Comparison of ENCODE assay signal across 8 cellular contexts in genomic region chr1:10692401-10693021, GRCh38.
DNase-seq lines count a peak whose midpoint lies in the region; ATAC-seq and TF ChIP-seq lines count a peak whose summit lies in the region.

No MANE protein-coding gene starts in this region.

- peaks cover 4 to 38% (median 23%) of the 10 kb centered on the region in 4 donors for H3K4me1 Mint-ChIP-seq in CD4-positive, CD25-positive, alpha-beta regulatory T cell
- H3K4me1 Mint-ChIP-seq in central memory CD8-positive, alpha-beta T cell, result peaks cover 47% of the 10 kb centered on the region
- peaks cover 20% of the 10 kb centered on the region for H3K4me1 Mint-ChIP-seq in neural crest cell

- 31 to 44% methylated on average over 10 to 13 of the region's 13 CpGs for WGBS in upper lobe of left lung, 2 donors

- peak overlapping the region; percentile 91 to 96 (median 93) for H3K4me3 Mint-ChIP-seq in CD4-positive, CD25-positive, alpha-beta regulatory T cell
- H3K4me3 Mint-ChIP-seq in central memory CD8-positive, alpha-beta T cell, result peak overlapping the region; percentile 79
- peak overlapping the region; percentile 69 for H3K4me3 Mint-ChIP-seq in neural crest cell

- no peaks in the 10 kb centered on the region for H3K9me3 Mint-ChIP-seq in CD4-positive, CD25-positive, alpha-beta regulatory T cell
- no peaks in the 10 kb centered on the region for H3K9me3 Mint-ChIP-seq in central memory CD8-positive, alpha-beta T cell
- H3K9me3 Mint-ChIP-seq in neural crest cell, result no peaks in the 10 kb centered on the region

- no peaks in the 10 kb centered on the region for H3K9me3 ChIP-seq in CD4-positive, CD25-positive, alpha-beta regulatory T cell (ENCODE audit: control insufficient read depth in 2 of 2, low read length in 2 of 2)
- no peaks in the 10 kb centered on the region for H3K9me3 ChIP-seq in upper lobe of left lung

- TF ChIP-seq POLR2A in upper lobe of left lung (IDR thresholded peaks at IDR 0.05), result no peak

- no peaks in the 10 kb centered on the region for H3K27me3 ChIP-seq in CD4-positive, CD25-positive, alpha-beta regulatory T cell (ENCODE audit: control insufficient read depth, insufficient read depth, low read length)
- H3K27me3 ChIP-seq in upper lobe of left lung, result no peaks in the 10 kb centered on the region

- H3K36me3 ChIP-seq in CD4-positive, CD25-positive, alpha-beta regulatory T cell (ENCODE audit: control insufficient read depth, insufficient read depth, low read length), result no peaks in the 10 kb centered on the region
- H3K36me3 ChIP-seq in upper lobe of left lung, result peaks cover 0 to 5% (median 1%) of the 10 kb centered on the region in 4 donors

- H3K27ac Mint-ChIP-seq in CD4-positive, CD25-positive, alpha-beta regulatory T cell, result peak overlapping the region; percentile 40 to 84 (median 83)
- H3K27ac Mint-ChIP-seq in central memory CD8-positive, alpha-beta T cell (ENCODE audit: low read depth), result peak overlapping the region; percentile 87
- no peak overlapping the region for H3K27ac Mint-ChIP-seq in neural crest cell (ENCODE audit: unreplicated experiment)

- no peak for TF ChIP-seq EP300 in upper lobe of left lung (IDR thresholded peaks at IDR 0.05)

- H3K27me3 Mint-ChIP-seq in CD4-positive, CD25-positive, alpha-beta regulatory T cell, result no peaks in the 10 kb centered on the region
- no peaks in the 10 kb centered on the region for H3K27me3 Mint-ChIP-seq in central memory CD8-positive, alpha-beta T cell
- peaks cover 57% of the 10 kb centered on the region for H3K27me3 Mint-ChIP-seq in neural crest cell (ENCODE audit: low read depth)

- peaks cover 25% of the 10 kb centered on the region for H3K4me1 ChIP-seq in CD4-positive, CD25-positive, alpha-beta regulatory T cell (ENCODE audit: control insufficient read depth, insufficient read depth, low read length, poor library complexity, severe bottlenecking)
- peaks cover 60 to 70% (median 65%) of the 10 kb centered on the region in 4 donors for H3K4me1 ChIP-seq in upper lobe of left lung

- peaks cover 3% of the 10 kb centered on the region for H3K36me3 Mint-ChIP-seq in CD4-positive, CD25-positive, alpha-beta regulatory T cell
- peaks cover 8% of the 10 kb centered on the region for H3K36me3 Mint-ChIP-seq in central memory CD8-positive, alpha-beta T cell (ENCODE audit: insufficient read depth)
- H3K36me3 Mint-ChIP-seq in neural crest cell (ENCODE audit: low read depth), result no peaks in the 10 kb centered on the region

- DNase-seq in CD4-positive, CD25-positive, alpha-beta regulatory T cell, result peak; percentile 50 to 79 (median 65)
- DNase-seq in HT1080 (ENCODE audit: low read depth) (peak; percentile 24), neural crest cell (ENCODE audit: low read depth, low spot score) (no peak), upper lobe of left lung (peak in 1 of 2 donors; percentile 76)
- DNase-seq in central memory CD8-positive, alpha-beta T cell (ENCODE audit: low spot score in 2 of 2), result peak; percentile 39 to 40

- ATAC-seq in CD4-positive, CD25-positive, alpha-beta regulatory T cell (ENCODE audit: low read depth in 2 of 2), result peak; percentile 32 to 36
- ATAC-seq in central memory CD8-positive, alpha-beta T cell (replicated peaks; ENCODE audit: extremely low read depth, poor library complexity, severe bottlenecking), result peak; percentile 27
- ATAC-seq in upper lobe of left lung (ENCODE audit: low FRiP score in 2 of 2) (peak; percentile 22 to 76), HG02798 (IDR thresholded peaks at IDR 0.05; ENCODE audit: poor library complexity, unreplicated experiment) (no peak), HG03520 (IDR thresholded peaks at IDR 0.05; ENCODE audit: unreplicated experiment) (no peak)

- peak overlapping the region; percentile 3 for H3K4me3 ChIP-seq in CD4-positive, CD25-positive, alpha-beta regulatory T cell (ENCODE audit: low read depth, low read length)
- peak overlapping the region; percentile 11 to 89 (median 76) for H3K4me3 ChIP-seq in upper lobe of left lung

- H3K27ac ChIP-seq in CD4-positive, CD25-positive, alpha-beta regulatory T cell (ENCODE audit: insufficient read depth, low read length, poor library complexity, severe bottlenecking), result no peak overlapping the region
- H3K27ac ChIP-seq in VCaP (peak overlapping the region; percentile 98), upper lobe of left lung (peak overlapping the region; percentile 88 to 97 (median 92))

- TF ChIP-seq CTCF in VCaP (conservative IDR thresholded peaks at IDR 0.05) (peak; percentile 76), neural crest cell (conservative IDR thresholded peaks at IDR 0.05) (peak; percentile 57), upper lobe of left lung (IDR thresholded peaks at IDR 0.05) (peak; percentile 40 to 74 (median 49))

Comparison
In these comparisons a context has a peak if more than half of its experiments do, and no peak if none do; other contexts are left out.
1. ATAC-seq: peak in CD4-positive, CD25-positive, alpha-beta regulatory T cell (2 of 2), central memory CD8-positive, alpha-beta T cell (single experiment) and upper lobe of left lung (2 of 2); none in HG02798 (single experiment) and HG03520 (single experiment).
2. Peak in every context shown above with its lines, with median percentiles within 50 percentile points of each other: H3K4me3 Mint-ChIP-seq and CTCF ChIP-seq.